Comparison of ENCODE assay signal across 14 cellular contexts in genomic region chr14:65478017-65478416, GRCh38.
"Had no signal": no experiment of that assay in that cellular context is flagged by ENCODE, and none has a peak within 500 bp of the region (broad histone marks: within the 10 kb centered on the region; RNA-seq: fewer than 3 reads in every experiment).

No MANE protein-coding gene starts in this region.

- FAIRE-seq: pancreas had no signal

- H3K9ac ChIP-seq: neural progenitor cell had no signal

- H3K4me1 ChIP-seq: pancreas had no signal

- ATAC-seq: pancreas had no signal

- DNase-seq: activated CD4-positive, alpha-beta T cell treated with anti-CD3 and anti-CD28 coated beads, Interleukin-2, amount 10 ng/mL, durations not matched to agents 7 days and 5 days; activated CD8-positive, alpha-beta memory T cell treated with anti-CD3 and anti-CD28 coated beads for 24 hours; activated naive CD4-positive, alpha-beta T cell treated with anti-CD3 and anti-CD28 coated beads, Interleukin-2, amount 10 ng/mL, durations not matched to agents 7 days and 5 days; caudate nucleus; effector CD8-positive, alpha-beta T cell; midbrain; pancreas; stimulated activated CD4-positive, alpha-beta T cell treated with anti-CD3 and anti-CD28 coated beads, Interleukin-12 subunit alpha, Interleukin-12 subunit beta, amount 100 ng/mL, for 4 hours; stimulated activated CD4-positive, alpha-beta T cell treated with anti-CD3 and anti-CD28 coated beads, Interleukin-2, amount 100 ng/mL, for 24 hours; T-helper 9 cell had no signal

- H3K9me3 Mint-ChIP-seq: activated naive CD4-positive, alpha-beta T cell treated with anti-CD3 and anti-CD28 coated beads, Interleukin-2, amount 10 ng/mL, durations not matched to agents 7 days and 5 days; activated T-helper 2 cell treated with anti-CD3 and anti-CD28 coated beads, Interferon-gamma antibody, Interleukin-2, Interleukin-4, amounts not matched to agents 10 μg/mL and 5 μg/mL and 100 μg/mL, durations not matched to agents 14 hours and 24 hours and 36 hours; immature natural killer cell had no signal

- H3K27ac ChIP-seq: foreskin keratinocyte, pancreas had no signal

- H3K4me3 Mint-ChIP-seq: activated CD4-positive, alpha-beta T cell treated with anti-CD3 and anti-CD28 coated beads, Interleukin-2, amount 10 ng/mL, durations not matched to agents 7 days and 5 days; activated naive CD4-positive, alpha-beta T cell treated with anti-CD3 and anti-CD28 coated beads, Interleukin-2, amount 10 ng/mL, durations not matched to agents 7 days and 5 days; neural progenitor cell had no signal

- H3K27ac Mint-ChIP-seq: activated CD4-positive, alpha-beta T cell treated with anti-CD3 and anti-CD28 coated beads, Interleukin-2, amount 10 ng/mL, durations not matched to agents 7 days and 5 days; activated naive CD4-positive, alpha-beta T cell treated with anti-CD3 and anti-CD28 coated beads, Interleukin-2, amount 10 ng/mL, durations not matched to agents 7 days and 5 days; neural progenitor cell had no signal

- H3K9me3 ChIP-seq: pancreas had no signal

- H3K4me3 ChIP-seq: neural progenitor cell, pancreas had no signal

- H3K27me3 Mint-ChIP-seq: activated CD4-positive, alpha-beta T cell treated with anti-CD3 and anti-CD28 coated beads, Interleukin-2, amount 10 ng/mL, durations not matched to agents 7 days and 5 days; activated naive CD4-positive, alpha-beta T cell treated with anti-CD3 and anti-CD28 coated beads, Interleukin-2, amount 10 ng/mL, durations not matched to agents 7 days and 5 days had no signal

- H3K27me3 ChIP-seq: foreskin keratinocyte, neural progenitor cell, pancreas had no signal

- H3K36me3 ChIP-seq: neural progenitor cell, pancreas had no signal

- H2AFZ ChIP-seq: neural progenitor cell had no signal
